In the genomic region with DNA sequence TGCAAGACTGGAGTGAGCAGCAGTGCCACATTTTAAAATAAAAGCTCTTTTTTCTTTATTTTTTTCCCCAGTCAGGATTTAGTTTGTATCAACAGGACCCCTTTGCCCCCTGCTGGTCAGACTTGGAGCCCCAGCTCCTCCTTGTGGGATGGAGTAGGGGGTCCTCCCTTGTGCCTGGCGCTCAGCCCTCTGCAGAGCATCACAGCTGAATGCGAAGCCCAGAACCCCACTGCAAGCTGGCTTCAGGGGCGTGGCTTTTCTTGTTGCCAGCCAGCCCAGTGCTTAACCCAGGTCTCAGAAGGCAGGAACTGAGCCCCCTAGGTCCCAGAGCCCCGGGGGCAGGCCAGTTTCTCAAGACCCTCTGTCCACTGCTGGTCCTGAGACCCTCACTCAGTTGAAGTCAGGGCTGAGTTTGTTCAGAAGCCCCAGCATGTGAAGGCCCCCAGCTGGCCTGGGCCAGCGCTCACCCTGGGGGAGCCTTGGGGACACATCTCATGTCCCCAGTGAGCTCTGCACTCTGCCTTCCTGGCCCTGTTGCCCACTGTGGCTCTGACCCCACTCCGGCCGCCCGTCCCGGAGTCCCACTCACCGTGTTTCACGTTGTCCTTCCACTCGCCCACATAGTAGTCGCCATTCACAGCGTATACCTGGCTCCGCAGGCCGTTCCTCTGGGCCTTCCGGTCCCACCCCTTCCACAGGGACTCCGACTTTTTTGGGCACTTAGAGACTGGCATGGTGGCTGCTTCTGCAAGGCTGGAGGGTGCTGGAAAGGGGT, we compare ENCODE assay signal across 9 cellular contexts. TPM values are rescaled to one million over a fixed set of nuclear protein-coding genes. Genes with fewer than 3 reads are reported as not detected.
DNase-seq lines count a peak whose midpoint lies in the region; ATAC-seq and TF ChIP-seq lines count a peak whose summit lies in the region.
"Had no signal": no experiment of that assay in that cellular context is flagged by ENCODE, and none has a peak within 500 bp of the region (broad histone marks: within the 10 kb centered on the region; RNA-seq: fewer than 3 reads in every experiment).

No MANE protein-coding gene starts in this region.

- TF ChIP-seq CTCF in CD14-positive monocyte (IDR thresholded peaks at IDR 0.05) (peak; percentile 73), neutrophil (IDR thresholded peaks at IDR 0.05) (peak; percentile 23)

- H3K27me3 ChIP-seq in HUES6 (ENCODE audit: control insufficient read depth, insufficient read depth, low read length) (no peaks in the 10 kb centered on the region), neutrophil (no peaks in the 10 kb centered on the region)

- H3K27ac ChIP-seq in HUES6 (ENCODE audit: low read depth, low read length) (no peak overlapping the region), neutrophil (no peak overlapping the region)

- POLR2A ChIA-PET in activated CD4-positive, alpha-beta T cell treated with anti-CD3 and anti-CD28 coated beads for 36 hours (lab: Charles Lee): interaction anchor here (0.6 to 1.2 kb wide), 6 partner anchors 12 to 1376 kb away, joined by 3 to 12 read pairs (median 3); a partner anchor contains a TSS

- peaks cover 22% of the 10 kb centered on the region for H3K4me1 ChIP-seq in HUES6 (ENCODE audit: control insufficient read depth, insufficient read depth, low read length)
- H3K4me1 ChIP-seq in neutrophil (ENCODE audit: control insufficient read depth in 1 of 2, insufficient read depth in 1 of 2, low read depth in 1 of 2, low read length in 1 of 2): peaks cover 37 to 39% of the 10 kb centered on the region in 2 experiments

- H3K9me3 ChIP-seq in HUES6 (ENCODE audit: control insufficient read depth, insufficient read depth, low read depth, low read length) (no peaks in the 10 kb centered on the region), neutrophil (no peaks in the 10 kb centered on the region)

- H3K4me3 ChIP-seq in HUES6 (ENCODE audit: low read depth, low read length) (no peak overlapping the region), neutrophil (ENCODE audit: low read depth in 1 of 2, low read length in 1 of 2) (no peak overlapping the region)

- peaks cover 0 to 2% (median 0%) of the 10 kb centered on the region in 7 donors for H3K9me3 Mint-ChIP-seq in CD14-positive monocyte
- H3K9me3 Mint-ChIP-seq in activated CD4-positive, alpha-beta T cell treated with anti-CD3 and anti-CD28 coated beads for 36 hours (ENCODE audit: low read depth): no peaks in the 10 kb centered on the region
- no peaks in the 10 kb centered on the region for H3K9me3 Mint-ChIP-seq in dendritic cell treated with granulocyte-macrophage colony-stimulating factor and Interleukin-4, amounts not matched to agents 40 ng/mL and 50 ng/mL, for 4 days

- CTCF ChIA-PET in activated CD4-positive, alpha-beta T cell treated with anti-CD3 and anti-CD28 coated beads for 36 hours (lab: Charles Lee): interaction anchor here (0.5 to 2.8 kb wide), 33 partner anchors 11 to 778 kb away, joined by 3 to 37 read pairs (median 4); a partner anchor contains a TSS

- no peak overlapping the region for H3K4me3 Mint-ChIP-seq in CD14-positive monocyte
- H3K4me3 Mint-ChIP-seq in activated CD4-positive, alpha-beta T cell treated with anti-CD3 and anti-CD28 coated beads for 36 hours: no peak overlapping the region
- no peak overlapping the region for H3K4me3 Mint-ChIP-seq in dendritic cell treated with granulocyte-macrophage colony-stimulating factor and Interleukin-4, amounts not matched to agents 40 ng/mL and 50 ng/mL, for 4 days

- ATAC-seq in activated CD4-positive, alpha-beta T cell treated with anti-CD3 and anti-CD28 coated beads for 36 hours: no peak
- no peak for ATAC-seq in HG03159 (IDR thresholded peaks at IDR 0.05; ENCODE audit: unreplicated experiment)

- peak overlapping the region in 5 of 7 donors; percentile 20 to 79 (median 60) for H3K27ac Mint-ChIP-seq in CD14-positive monocyte
- H3K27ac Mint-ChIP-seq in activated CD4-positive, alpha-beta T cell treated with anti-CD3 and anti-CD28 coated beads for 36 hours: no peak overlapping the region
- peak overlapping the region; percentile 37 for H3K27ac Mint-ChIP-seq in dendritic cell treated with granulocyte-macrophage colony-stimulating factor and Interleukin-4, amounts not matched to agents 40 ng/mL and 50 ng/mL, for 4 days

- peaks cover 0 to 6% (median 5%) of the 10 kb centered on the region in 3 donors for H3K27me3 Mint-ChIP-seq in CD14-positive monocyte (ENCODE audit: low read depth in 3 of 3)
- H3K27me3 Mint-ChIP-seq in activated CD4-positive, alpha-beta T cell treated with anti-CD3 and anti-CD28 coated beads for 36 hours: no peaks in the 10 kb centered on the region
- H3K27me3 Mint-ChIP-seq in dendritic cell treated with granulocyte-macrophage colony-stimulating factor and Interleukin-4, amounts not matched to agents 40 ng/mL and 50 ng/mL, for 4 days: peaks cover 3% of the 10 kb centered on the region

- intact Hi-C loops in CD14-positive monocyte (cut with micrococcal nuclease) (loop anchor here in 1 of 2 donors (5.0 kb wide), 1 partner anchor 172 kb away; no protein-coding TSS in a partner anchor), posterior vena cava (cut with DNase I) (loop anchor here in 1 of 2 donors (5.0 kb wide), 2 partner anchors 37 to 117 kb away; no protein-coding TSS in a partner anchor)
- intact Hi-C loops in activated CD4-positive, alpha-beta T cell treated with anti-CD3 and anti-CD28 coated beads for 36 hours (cut with DNase I, micrococcal nuclease): loop anchor here (1.0 to 5.0 kb wide), 3 partner anchors 9 to 117 kb away; no protein-coding TSS in a partner anchor
- intact Hi-C loops in dendritic cell treated with granulocyte-macrophage colony-stimulating factor and Interleukin-4, amounts not matched to agents 40 ng/mL and 50 ng/mL, for 4 days (cut with micrococcal nuclease): no loop called here

- H3K4me1 Mint-ChIP-seq in CD14-positive monocyte: peaks cover 49% of the 10 kb centered on the region
- H3K4me1 Mint-ChIP-seq in activated CD4-positive, alpha-beta T cell treated with anti-CD3 and anti-CD28 coated beads for 36 hours: peaks cover 57% of the 10 kb centered on the region
- H3K4me1 Mint-ChIP-seq in dendritic cell treated with granulocyte-macrophage colony-stimulating factor and Interleukin-4, amounts not matched to agents 40 ng/mL and 50 ng/mL, for 4 days (ENCODE audit: low read depth): peaks cover 68% of the 10 kb centered on the region

- peak overlapping the region; percentile 56 for H3K9ac ChIP-seq in HUES6 (ENCODE audit: low read length)

- H3K36me3 Mint-ChIP-seq in CD14-positive monocyte: peaks cover 10 to 15% of the 10 kb centered on the region in 2 donors
- H3K36me3 Mint-ChIP-seq in activated CD4-positive, alpha-beta T cell treated with anti-CD3 and anti-CD28 coated beads for 36 hours (ENCODE audit: low read depth): peaks cover 5% of the 10 kb centered on the region
- H3K36me3 Mint-ChIP-seq in dendritic cell treated with granulocyte-macrophage colony-stimulating factor and Interleukin-4, amounts not matched to agents 40 ng/mL and 50 ng/mL, for 4 days (ENCODE audit: low read depth): peaks cover 49% of the 10 kb centered on the region

- H3K36me3 ChIP-seq in HUES6 (ENCODE audit: control insufficient read depth, insufficient read depth, low read length) (no peaks in the 10 kb centered on the region), neutrophil (no peaks in the 10 kb centered on the region)

- DNase-seq in CD14-positive monocyte (ENCODE audit: low spot score): no peak
- peak; percentile 80 for DNase-seq in activated CD4-positive, alpha-beta T cell treated with anti-CD3 and anti-CD28 coated beads for 36 hours
- DNase-seq in NCI-H774 (lab: John Stamatoyannopoulos, UW): no peak
- no peak for DNase-seq in posterior vena cava (ENCODE audit: low spot score)

RNA-seq across cellular contexts. Expression of a gene that starts 0.5 kb away (rescaled TPM):
- polyA plus RNA-seq in CD14-positive monocyte: not detected
- 1 to 10 TPM; 2.0 to 2.6 TPM for total RNA-seq in activated CD4-positive, alpha-beta T cell treated with anti-CD3 and anti-CD28 coated beads for 36 hours
- total RNA-seq in posterior vena cava: under 1 TPM; 0.19 to 0.32 TPM
- total RNA-seq: LHCN-M2 had no signal

RNA-seq across cellular contexts. Expression of a gene that starts 42.6 kb away (rescaled TPM):
- polyA plus RNA-seq in CD14-positive monocyte: 10 to 100 TPM; 54.6 to 77.9 TPM
- total RNA-seq in activated CD4-positive, alpha-beta T cell treated with anti-CD3 and anti-CD28 coated beads for 36 hours: 10 to 100 TPM; 29.4 to 35.9 TPM
- 10 to 100 TPM; 10.5 to 13.1 TPM for total RNA-seq in posterior vena cava

RNA-seq across cellular contexts. Expression of a gene that starts 43.6 kb away (rescaled TPM):
- polyA plus RNA-seq in CD14-positive monocyte: 1 to 10 TPM in 1 of 2 donors, under 1 TPM in 1; 0.65 to 1.1 TPM
- total RNA-seq in activated CD4-positive, alpha-beta T cell treated with anti-CD3 and anti-CD28 coated beads for 36 hours: 10 to 100 TPM in 1 of 2 experiments, 1 to 10 TPM in 1; 8.8 to 11.7 TPM
- 10 to 100 TPM in 1 of 2 donors, 1 to 10 TPM in 1; 7.9 to 11.0 TPM for total RNA-seq in posterior vena cava
